Comparison of ENCODE assay signal across 9 cellular contexts in genomic region chr5:113678924-113679575, GRCh38.
A peak's percentile ranks its signal among the peaks of the same experiment; 100 is the strongest.
DNase-seq lines count a peak whose midpoint lies in the region; TF ChIP-seq lines count a peak whose summit lies in the region.
"Had no signal": no experiment of that assay in that cellular context is flagged by ENCODE, and none has a peak within 500 bp of the region (broad histone marks: within the 10 kb centered on the region; RNA-seq: fewer than 3 reads in every experiment).

No MANE protein-coding gene starts in this region.

- H3K27ac Mint-ChIP-seq in activated CD4-positive, alpha-beta memory T cell treated with anti-CD3 and anti-CD28 coated beads, Interleukin-2, amount 10 ng/mL, durations not matched to agents 7 days and 5 days: no peak overlapping the region

- H3K4me1 Mint-ChIP-seq in activated CD4-positive, alpha-beta memory T cell treated with anti-CD3 and anti-CD28 coated beads, Interleukin-2, amount 10 ng/mL, durations not matched to agents 7 days and 5 days: no peaks in the 10 kb centered on the region
- H3K4me1 Mint-ChIP-seq: central memory CD8-positive, alpha-beta T cell had no signal

- no peak overlapping the region for H3K4me3 Mint-ChIP-seq in activated CD4-positive, alpha-beta memory T cell treated with anti-CD3 and anti-CD28 coated beads, Interleukin-2, amount 10 ng/mL, durations not matched to agents 7 days and 5 days
- H3K4me3 Mint-ChIP-seq: central memory CD8-positive, alpha-beta T cell had no signal

- no peaks in the 10 kb centered on the region for H3K4me1 ChIP-seq in HEK293 (ENCODE audit: control insufficient read depth, insufficient read depth, low read length)
- H3K4me1 ChIP-seq in left ventricle myocardium inferior: no peaks in the 10 kb centered on the region
- no peaks in the 10 kb centered on the region for H3K4me1 ChIP-seq in spleen

- POLR2A ChIA-PET in HEK293 (lab: Yijun Ruan, JAX): no interaction called here
- POLR2A ChIA-PET in activated CD4-positive, alpha-beta memory T cell treated with anti-CD3 and anti-CD28 coated beads, Interleukin-2, amount 10 ng/mL, durations not matched to agents 7 days and 5 days (lab: Charles Lee): no interaction called here

- H3K9me3 ChIP-seq in HEK293 (ENCODE audit: control insufficient read depth, insufficient read depth, low read depth, low read length) (no peaks in the 10 kb centered on the region), left ventricle myocardium inferior (replicated peaks) (no peaks in the 10 kb centered on the region), spleen (peaks cover 0 to 6% (median 0%) of the 10 kb centered on the region in 8 donors)

- WGBS in spleen, 5 donors: 44 to 46% (median 46%) methylated on average over 7 of the region's 7 CpGs

- DNase-seq in activated T-cell treated with anti-CD3 and anti-CD28 coated beads for 48 hours (ENCODE audit: low read depth): peak; percentile 2
- no peak for DNase-seq in activated T-cell treated with anti-CD3 and anti-CD28 coated beads for 4 hours
- peak; percentile 77 for DNase-seq in NCI-H146 treated with DMSO at 0.1 percent for 48 hours (lab: John Stamatoyannopoulos, UW; ENCODE audit: unreplicated experiment)
- DNase-seq in activated CD4-positive, alpha-beta memory T cell treated with anti-CD3 and anti-CD28 coated beads, Interleukin-2, amount 10 ng/mL, durations not matched to agents 7 days and 5 days: peak; percentile 23
- no peak for DNase-seq in left ventricle myocardium inferior
- DNase-seq in spleen: no peak
- no peak for DNase-seq in activated CD4-positive, CD25-positive, alpha-beta regulatory T cell (lab: John Stamatoyannopoulos, UW)

- no peaks in the 10 kb centered on the region for H3K27me3 Mint-ChIP-seq in activated CD4-positive, alpha-beta memory T cell treated with anti-CD3 and anti-CD28 coated beads, Interleukin-2, amount 10 ng/mL, durations not matched to agents 7 days and 5 days
- H3K27me3 Mint-ChIP-seq: central memory CD8-positive, alpha-beta T cell had no signal

- no peak overlapping the region for H3K27ac ChIP-seq in HEK293 (ENCODE audit: extremely low read depth, low read depth, low read length)
- H3K27ac ChIP-seq in left ventricle myocardium inferior (replicated peaks): no peak overlapping the region
- H3K27ac ChIP-seq in spleen: no peak overlapping the region

- no peaks in the 10 kb centered on the region for H3K36me3 Mint-ChIP-seq in activated CD4-positive, alpha-beta memory T cell treated with anti-CD3 and anti-CD28 coated beads, Interleukin-2, amount 10 ng/mL, durations not matched to agents 7 days and 5 days (ENCODE audit: low read depth)

- intact Hi-C loops in left ventricle myocardium inferior (cut with micrococcal nuclease): no loop called here
- intact Hi-C loops in spleen (cut with DNase I; ENCODE audit: low total_unique reads): loop anchor here (5.0 kb wide), 1 partner anchor 768 kb away; no protein-coding TSS in a partner anchor

- no peaks in the 10 kb centered on the region for H3K27me3 ChIP-seq in left ventricle myocardium inferior (ENCODE audit: low read depth)
- no peaks in the 10 kb centered on the region for H3K27me3 ChIP-seq in spleen (replicated peaks in 1 of 7)

- no peaks in the 10 kb centered on the region for H3K9me3 Mint-ChIP-seq in activated CD4-positive, alpha-beta memory T cell treated with anti-CD3 and anti-CD28 coated beads, Interleukin-2, amount 10 ng/mL, durations not matched to agents 7 days and 5 days
- H3K9me3 Mint-ChIP-seq: central memory CD8-positive, alpha-beta T cell had no signal

- 0 out of 2 replicates have a peak, but pooled peaks have one; percentile 35 for TF ChIP-seq CTCF in HEK293 (tag by site-specific recombination; IDR thresholded peaks at IDR 0.05)
- peak; percentile 77 for TF ChIP-seq CTCF in left ventricle myocardium inferior (IDR thresholded peaks at IDR 0.05; ENCODE audit: borderline replicate concordance)
- TF ChIP-seq CTCF in spleen (IDR thresholded peaks at IDR 0.05 in 8 of 11, conservative IDR thresholded peaks at IDR 0.05 in 3 of 11): peak in 8 of 11 experiments; percentile 50 to 69 (median 60)

- H3K36me3 ChIP-seq in HEK293 (ENCODE audit: control insufficient read depth in 2 of 2, insufficient read depth in 1 of 2, low read length in 2 of 2): no peaks in the 10 kb centered on the region
- H3K36me3 ChIP-seq in left ventricle myocardium inferior: no peaks in the 10 kb centered on the region
- H3K36me3 ChIP-seq in spleen: no peaks in the 10 kb centered on the region

- H3K4me3 ChIP-seq in HEK293 (ENCODE audit: low read depth, low read length) (no peak overlapping the region), left ventricle myocardium inferior (no peak overlapping the region), spleen (no peak overlapping the region)

- CTCF ChIA-PET in HEK293 (lab: Yijun Ruan, JAX): interaction anchor here (0.5 to 5.2 kb wide), 32 partner anchors 9 to 1391 kb away, joined by 3 to 36 read pairs (median 3); no protein-coding TSS in a partner anchor
- CTCF ChIA-PET in activated CD4-positive, alpha-beta memory T cell treated with anti-CD3 and anti-CD28 coated beads, Interleukin-2, amount 10 ng/mL, durations not matched to agents 7 days and 5 days (lab: Charles Lee): interaction anchor here (1.1 to 3.8 kb wide), 4 partner anchors 8 to 771 kb away, joined by 3 to 11 read pairs (median 8); no protein-coding TSS in a partner anchor

- no peak for TF ChIP-seq POLR2A in spleen (IDR thresholded peaks at IDR 0.05)

TF ChIP-seq in HEK293, 187 proteins besides CTCF, POLR2A, EP300 and RAD21:
- TF ChIP-seq TRIM28 (IDR thresholded peaks at IDR 0.05; ENCODE audit: borderline replicate concordance, low read length) (no peak), ZNF132 (tag by site-specific recombination; IDR thresholded peaks at IDR 0.05; ENCODE audit: borderline replicate concordance) (no peak), ZNF138 (tag by site-specific recombination; IDR thresholded peaks at IDR 0.05; ENCODE audit: borderline replicate concordance) (no peak), GLIS1 (tag by site-specific recombination; IDR thresholded peaks at IDR 0.05) (0 out of 2 replicates have a peak, but pooled peaks have one; percentile 17), ZFP3 (tag by site-specific recombination; IDR thresholded peaks at IDR 0.05; ENCODE audit: low read depth) (no peak), ZIC2 (tag by site-specific recombination; IDR thresholded peaks at IDR 0.05) (peak; percentile 20; the same call in 1 of the 2 replicates), ZNF175 (tag by site-specific recombination; IDR thresholded peaks at IDR 0.05) (no peak), ZNF654 (tag by site-specific recombination; IDR thresholded peaks at IDR 0.05; ENCODE audit: low read depth) (peak; percentile 97), ZNF677 (tag by site-specific recombination; IDR thresholded peaks at IDR 0.05) (no peak), ZNF48 (tag by site-specific recombination; IDR thresholded peaks at IDR 0.05) (no peak), PRDM10 (tag by site-specific recombination; IDR thresholded peaks at IDR 0.05) (no peak)

Comparison
In these comparisons a context has a peak if more than half of its experiments do, and no peak if none do; other contexts are left out.
1. DNase-seq: peak in activated T-cell treated with anti-CD3 and anti-CD28 coated beads for 48 hours (single experiment), NCI-H146 treated with DMSO at 0.1 percent for 48 hours (single experiment) and activated CD4-positive, alpha-beta memory T cell treated with anti-CD3 and anti-CD28 coated beads, Interleukin-2, amount 10 ng/mL, durations not matched to agents 7 days and 5 days (single experiment); none in activated T-cell treated with anti-CD3 and anti-CD28 coated beads for 4 hours (single experiment), left ventricle myocardium inferior (single experiment), spleen (single experiment) and activated CD4-positive, CD25-positive, alpha-beta regulatory T cell (0 of 4).
2. Peak in every context shown above with its lines, with median percentiles within 50 percentile points of each other: CTCF ChIP-seq.